8 cellular contexts compared by ENCODE assay signal in the genomic region with DNA sequence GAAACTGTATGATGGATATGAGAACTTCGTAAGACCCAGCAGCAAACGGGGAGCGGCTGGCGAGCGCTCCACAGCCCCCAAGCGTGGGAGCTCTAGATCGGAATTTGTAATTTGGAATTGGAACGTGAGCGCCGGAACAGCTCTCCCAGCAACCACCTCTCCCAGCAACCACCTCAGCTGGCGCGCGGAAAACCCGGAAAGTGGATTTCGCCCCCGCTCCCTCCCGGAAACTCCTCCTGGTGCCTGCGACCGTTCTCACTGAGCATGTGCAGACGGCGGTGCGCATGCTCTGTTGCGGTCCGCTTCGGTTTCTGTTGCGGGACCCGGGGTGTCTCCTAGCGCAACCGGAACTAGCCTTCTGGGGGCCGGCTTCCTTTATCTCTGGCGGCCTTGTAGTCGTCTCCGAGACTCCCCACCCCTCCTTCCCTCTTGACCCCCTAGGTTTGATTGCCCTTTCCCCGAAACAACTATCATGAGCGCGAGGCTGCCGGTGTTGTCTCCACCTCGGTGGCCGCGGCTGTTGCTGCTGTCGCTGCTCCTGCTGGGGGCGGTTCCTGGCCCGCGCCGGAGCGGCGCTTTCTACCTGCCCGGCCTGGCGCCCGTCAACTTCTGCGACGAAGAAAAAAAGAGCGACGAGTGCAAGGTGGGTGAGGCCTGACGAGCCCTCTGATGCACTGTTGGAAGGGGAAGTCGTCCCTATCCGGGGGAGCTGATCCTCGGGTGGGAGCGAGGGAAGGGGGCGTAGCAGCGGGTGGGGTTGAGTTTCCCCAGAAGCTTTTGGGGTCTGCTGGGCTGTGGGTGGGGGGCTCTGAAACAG. TPM values are rescaled to one million over a fixed set of nuclear protein-coding genes. Genes with fewer than 3 reads are reported as not detected.
A peak's percentile ranks its signal among the peaks of the same experiment; 100 is the strongest.
DNase-seq lines count a peak whose midpoint lies in the region; ATAC-seq and TF ChIP-seq lines count a peak whose summit lies in the region.

A gene with protein sequence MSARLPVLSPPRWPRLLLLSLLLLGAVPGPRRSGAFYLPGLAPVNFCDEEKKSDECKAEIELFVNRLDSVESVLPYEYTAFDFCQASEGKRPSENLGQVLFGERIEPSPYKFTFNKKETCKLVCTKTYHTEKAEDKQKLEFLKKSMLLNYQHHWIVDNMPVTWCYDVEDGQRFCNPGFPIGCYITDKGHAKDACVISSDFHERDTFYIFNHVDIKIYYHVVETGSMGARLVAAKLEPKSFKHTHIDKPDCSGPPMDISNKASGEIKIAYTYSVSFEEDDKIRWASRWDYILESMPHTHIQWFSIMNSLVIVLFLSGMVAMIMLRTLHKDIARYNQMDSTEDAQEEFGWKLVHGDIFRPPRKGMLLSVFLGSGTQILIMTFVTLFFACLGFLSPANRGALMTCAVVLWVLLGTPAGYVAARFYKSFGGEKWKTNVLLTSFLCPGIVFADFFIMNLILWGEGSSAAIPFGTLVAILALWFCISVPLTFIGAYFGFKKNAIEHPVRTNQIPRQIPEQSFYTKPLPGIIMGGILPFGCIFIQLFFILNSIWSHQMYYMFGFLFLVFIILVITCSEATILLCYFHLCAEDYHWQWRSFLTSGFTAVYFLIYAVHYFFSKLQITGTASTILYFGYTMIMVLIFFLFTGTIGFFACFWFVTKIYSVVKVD (plus strand): TSS at position 338 of the 817 bp plus-strand sequence. CDS start 135 bp downstream, at position 473.

- no peak for TF ChIP-seq CTCF in Panc1 (IDR thresholded peaks at IDR 0.05)

- no peaks in the 10 kb centered on the region for H3K9me3 ChIP-seq in Panc1 (ENCODE audit: control insufficient read depth, insufficient read depth, low read depth, low read length)
- no peaks in the 10 kb centered on the region for H3K9me3 ChIP-seq in esophagus (ENCODE audit: control insufficient read depth in 2 of 2, insufficient read depth in 1 of 2, low read depth in 1 of 2, low read length in 1 of 2)
- no peaks in the 10 kb centered on the region for H3K9me3 ChIP-seq in muscle layer of colon (ENCODE audit: low read length)

- H3K4me3 ChIP-seq in Panc1 (ENCODE audit: low read depth in 2 of 2, low read length in 2 of 2) (peak within 1 kb of the TSS; percentile 93 to 95), esophagus (ENCODE audit: low read depth in 1 of 2, low read length in 2 of 2) (peak within 1 kb of the TSS; percentile 91 to 99), muscle layer of colon (ENCODE audit: low read depth in 1 of 2, low read length in 2 of 2) (peak within 1 kb of the TSS; percentile 53 to 95)

- ATAC-seq in GM21717 (IDR thresholded peaks at IDR 0.05; ENCODE audit: unreplicated experiment) (peak; percentile 52), Panc1 (peak; percentile 77)
- ATAC-seq in activated T-cell treated with anti-CD3 and anti-CD28 coated beads, Interleukin-2, amount 50 U/mL, for 4 hours = peak; percentile 66 to 70

- intact Hi-C loops in Panc1 (cut with micrococcal nuclease; ENCODE audit: unreplicated experiment) = no loop called here

- POLR2A ChIA-PET in Panc1 (lab: Charles Lee) = no interaction called here

- H3K9me3 Mint-ChIP-seq in activated T-cell treated with anti-CD3 and anti-CD28 coated beads, Interleukin-2, amount 50 U/mL, for 4 hours = no peaks in the 10 kb centered on the region

- H3K4me1 Mint-ChIP-seq in activated T-cell treated with anti-CD3 and anti-CD28 coated beads, Interleukin-2, amount 50 U/mL, for 4 hours (ENCODE audit: low read depth) = peaks cover 78% of the 10 kb centered on the region

- in situ Hi-C loops in Panc1 (cut with HindIII; ENCODE audit: low pct_unique_long_range_greater_than_20kb, low sequenced_read_pairs) = no loop called here

- H3K27me3 Mint-ChIP-seq in activated T-cell treated with anti-CD3 and anti-CD28 coated beads, Interleukin-2, amount 50 U/mL, for 4 hours (ENCODE audit: low read depth) = no peaks in the 10 kb centered on the region

- BruUV-seq in Panc1 (replicated peaks; lab: Mats Ljungman, UMichigan) = no TSS peak

- H3K36me3 ChIP-seq in Panc1 (ENCODE audit: control insufficient read depth, insufficient read depth, low read length) = peaks cover 7% of the 10 kb centered on the region
- H3K36me3 ChIP-seq in esophagus (ENCODE audit: control insufficient read depth in 2 of 2, insufficient read depth in 2 of 2, low read length in 1 of 2) = no peaks in the 10 kb centered on the region
- no peaks in the 10 kb centered on the region for H3K36me3 ChIP-seq in muscle layer of colon (ENCODE audit: insufficient read depth, low read length)

- H3K9ac ChIP-seq in muscle layer of colon (ENCODE audit: low read length) = peak within 1 kb of the TSS; percentile 69

- CTCF ChIA-PET in Panc1 (lab: Charles Lee) = no interaction called here

- peak; percentile 89 for DNase-seq in DMS153 treated with DMSO at 0.1 percent for 48 hours (lab: John Stamatoyannopoulos, UW; ENCODE audit: unreplicated experiment)
- peak; percentile 98 for DNase-seq in KG1 (lab: John Stamatoyannopoulos, UW)
- DNase-seq in Panc1 (ENCODE audit: low read depth, low spot score) = peak; percentile 67
- DNase-seq in activated T-cell treated with anti-CD3 and anti-CD28 coated beads, Interleukin-2, amount 50 U/mL, for 4 hours = peak; percentile 93
- DNase-seq in stimulated activated CD8-positive, alpha-beta memory T cell treated with anti-CD3 and anti-CD28 coated beads, Interleukin-7, amount 100 ng/mL, for 24 hours (ENCODE audit: low read depth) = peak; percentile 95

- H3K36me3 Mint-ChIP-seq in activated T-cell treated with anti-CD3 and anti-CD28 coated beads, Interleukin-2, amount 50 U/mL, for 4 hours (ENCODE audit: insufficient read depth) = peaks cover 2% of the 10 kb centered on the region

- WGBS in esophagus, 2 donors = 0% methylated on average over 61 of the region's 61 CpGs

- peak within 1 kb of the TSS; percentile 84 for H3K27ac ChIP-seq in Panc1 (ENCODE audit: low read length)
- H3K27ac ChIP-seq in esophagus (ENCODE audit: low read depth in 2 of 2, low read length in 1 of 2) = peak within 1 kb of the TSS; percentile 89 to 99
- H3K27ac ChIP-seq in muscle layer of colon (ENCODE audit: low read depth, low read length) = peak within 1 kb of the TSS; percentile 36

- H3K4me1 ChIP-seq in Panc1 (ENCODE audit: control insufficient read depth, insufficient read depth, low read length) (peaks cover 19% of the 10 kb centered on the region), esophagus (ENCODE audit: control insufficient read depth in 2 of 2, insufficient read depth in 2 of 2, low read length in 1 of 2) (no peaks in the 10 kb centered on the region), muscle layer of colon (ENCODE audit: insufficient read depth, low read length) (peaks cover 36% of the 10 kb centered on the region)

- peak within 1 kb of the TSS; percentile 98 for H3K4me3 Mint-ChIP-seq in activated T-cell treated with anti-CD3 and anti-CD28 coated beads, Interleukin-2, amount 50 U/mL, for 4 hours

- H3K27me3 ChIP-seq in Panc1 (ENCODE audit: control insufficient read depth, insufficient read depth, low read length) (no peaks in the 10 kb centered on the region), esophagus (ENCODE audit: control insufficient read depth in 1 of 2, insufficient read depth in 2 of 2, low read length in 2 of 2) (no peaks in the 10 kb centered on the region), muscle layer of colon (ENCODE audit: control insufficient read depth in 1 of 2, insufficient read depth in 2 of 2, low read length in 2 of 2) (no peaks in the 10 kb centered on the region)

RNA-seq across cellular contexts. Expression of the gene that starts here (rescaled TPM):
- total RNA-seq in Panc1 (2021; ENCODE audit: unreplicated experiment) = 67.9 TPM
- 36.0 TPM for polyA plus RNA-seq in Panc1 (2012; ENCODE audit: insufficient read length)
- 10 to 100 TPM; 54.5 to 55.8 (median 55.3) TPM for total RNA-seq in activated T-cell treated with anti-CD3 and anti-CD28 coated beads, Interleukin-2, amount 50 U/mL, for 4 hours
- polyA plus RNA-seq in esophagus = 10 to 100 TPM; 26.3 to 48.0 TPM

Comparison
In these comparisons a context has a peak if more than half of its experiments do, and no peak if none do; other contexts are left out.
1. Peak in every context shown above with its lines: DNase-seq, ATAC-seq, H3K4me3 ChIP-seq and H3K27ac ChIP-seq.
2. H3K27ac ChIP-seq: peak in every context shown above with its lines; median percentile 94 in esophagus; 84 in Panc1; 36 in muscle layer of colon.